ENCODE assay signal across 11 cellular contexts in genomic region chrY:12479382-12479781, GRCh38.
DNase-seq lines count a peak whose midpoint lies in the region; ATAC-seq, FAIRE-seq and TF ChIP-seq lines count a peak whose summit lies in the region.
"Had no signal": no experiment of that assay in that cellular context is flagged by ENCODE, and none has a peak within 500 bp of the region (broad histone marks: within the 10 kb centered on the region; RNA-seq: fewer than 3 reads in every experiment).

No MANE protein-coding gene starts in this region.

- no peak overlapping the region for H2AFZ ChIP-seq in OCI-LY1 (ENCODE audit: low read length)

- H3K36me3 ChIP-seq in OCI-LY1 (ENCODE audit: insufficient read depth, low read length) (no peaks in the 10 kb centered on the region), bronchial epithelial cell (ENCODE audit: control insufficient read depth, insufficient read depth, low read length) (no peaks in the 10 kb centered on the region), ascending aorta (no peaks in the 10 kb centered on the region), HAP-1 (replicated peaks) (no peaks in the 10 kb centered on the region)
- H3K36me3 ChIP-seq: cardiac muscle cell, tibial nerve had no signal

- intact Hi-C loops in ascending aorta (cut with DNase I): no loop called here

- H3K9me3 ChIP-seq in OCI-LY1 (ENCODE audit: low read length) (no peaks in the 10 kb centered on the region), ascending aorta (no peaks in the 10 kb centered on the region), HAP-1 (no peaks in the 10 kb centered on the region)
- H3K9me3 ChIP-seq: tibial nerve had no signal

- H3F3A ChIP-seq in OCI-LY1 (ENCODE audit: insufficient read depth, low read length): no peaks in the 10 kb centered on the region

- DNase-seq in GM03348 (ENCODE audit: low spot score): peak; percentile 43
- peak; percentile 49 for DNase-seq in bronchial epithelial cell (ENCODE audit: low read depth)
- DNase-seq in stimulated activated CD4-positive, alpha-beta T cell treated with anti-CD3 and anti-CD28 coated beads, Interleukin-15, amount 100 ng/mL, for 1 hour (ENCODE audit: low read depth in 1 of 2, low spot score in 1 of 2): peak; percentile 2 to 18
- DNase-seq in foreskin keratinocyte: no peak
- DNase-seq in ascending aorta (ENCODE audit: low spot score in 2 of 2): no peak
- no peak for DNase-seq in HAP-1 (ENCODE audit: low spot score in 2 of 2)
- DNase-seq: NCI-H1105 treated with DMSO at 0.1 percent for 48 hours had no signal

- H3K9me2 ChIP-seq in OCI-LY1 (ENCODE audit: low read depth, low read length): no peaks in the 10 kb centered on the region

- no peak for ATAC-seq in foreskin keratinocyte
- no peak for ATAC-seq in GM21619 (IDR thresholded peaks at IDR 0.05; ENCODE audit: unreplicated experiment)

- H3K27ac ChIP-seq in OCI-LY1 (ENCODE audit: low read depth, low read length, poor library complexity, severe bottlenecking) (no peak overlapping the region), foreskin keratinocyte (no peak overlapping the region), ascending aorta (no peak overlapping the region)
- H3K27ac ChIP-seq: cardiac muscle cell, tibial nerve had no signal

- H3K79me2 ChIP-seq in OCI-LY1 (ENCODE audit: insufficient read depth, low read length): no peaks in the 10 kb centered on the region

- no peak for FAIRE-seq in bronchial epithelial cell (lab: Jason Lieb, UNC)

- H3K9ac ChIP-seq in OCI-LY1 (ENCODE audit: low read length): no peak overlapping the region

- H3K4me3 ChIP-seq in OCI-LY1 (ENCODE audit: low read depth, low read length, poor library complexity, severe bottlenecking): no peak overlapping the region
- no peak overlapping the region for H3K4me3 ChIP-seq in bronchial epithelial cell (ENCODE audit: low read depth, low read length)
- no peak overlapping the region for H3K4me3 ChIP-seq in ascending aorta
- H3K4me3 ChIP-seq in HAP-1: no peak overlapping the region
- H3K4me3 ChIP-seq: cardiac muscle cell, tibial nerve had no signal

- TF ChIP-seq CTCF in OCI-LY1 (IDR thresholded peaks at IDR 0.05; ENCODE audit: low read length) (peak; percentile 22; the same call in 1 of the 2 replicates), bronchial epithelial cell (IDR thresholded peaks at IDR 0.05; ENCODE audit: insufficient read depth, low read length, severe bottlenecking) (peak; percentile 27), foreskin keratinocyte (conservative IDR thresholded peaks at IDR 0.05) (no peak), ascending aorta (IDR thresholded peaks at IDR 0.05) (no peak)

- H3K27me3 ChIP-seq in OCI-LY1 (ENCODE audit: insufficient read depth, low read length) (no peaks in the 10 kb centered on the region), bronchial epithelial cell (ENCODE audit: control insufficient read depth, insufficient read depth, low read length) (no peaks in the 10 kb centered on the region), foreskin keratinocyte (no peaks in the 10 kb centered on the region), ascending aorta (no peaks in the 10 kb centered on the region), HAP-1 (ENCODE audit: low read depth) (no peaks in the 10 kb centered on the region)
- H3K27me3 ChIP-seq: cardiac muscle cell, tibial nerve had no signal

- H4K20me1 ChIP-seq in OCI-LY1 (ENCODE audit: insufficient read depth, low read length): no peaks in the 10 kb centered on the region

- no peak overlapping the region for H3K4me2 ChIP-seq in OCI-LY1 (ENCODE audit: low read length)

- in situ Hi-C loops in HAP-1 (cut with MboI; ENCODE audit: low sequenced_read_pairs): no loop called here

- H3K4me1 ChIP-seq in OCI-LY1 (ENCODE audit: insufficient read depth, low read length, severe bottlenecking) (no peaks in the 10 kb centered on the region), foreskin keratinocyte (no peaks in the 10 kb centered on the region), ascending aorta (no peaks in the 10 kb centered on the region), HAP-1 (no peaks in the 10 kb centered on the region)
- H3K4me1 ChIP-seq: tibial nerve had no signal

Comparison
In these comparisons a context has a peak if more than half of its experiments do, and no peak if none do; other contexts are left out.
1. DNase-seq: peak in GM03348 (single experiment), bronchial epithelial cell (single experiment) and stimulated activated CD4-positive, alpha-beta T cell treated with anti-CD3 and anti-CD28 coated beads, Interleukin-15, amount 100 ng/mL, for 1 hour (2 of 2); none in foreskin keratinocyte (0 of 2), ascending aorta (0 of 2) and HAP-1 (0 of 2).
2. CTCF ChIP-seq: peak in OCI-LY1 (single experiment) and bronchial epithelial cell (single experiment); none in foreskin keratinocyte (single experiment) and ascending aorta (0 of 3).